Comparison of ENCODE assay signal across 3 cellular contexts in genomic region chr6:143555582-143555981, GRCh38.
TF ChIP-seq lines count a peak whose summit lies in the region.

No MANE protein-coding gene starts in this region.

TF ChIP-seq in SK-N-SH, 30 proteins besides CTCF, POLR2A, EP300 and RAD21:
- TF ChIP-seq TEAD4 (IDR thresholded peaks at IDR 0.05; ENCODE audit: borderline replicate concordance, insufficient read depth): no peak
- TF ChIP-seq YY1 (IDR thresholded peaks at IDR 0.05; ENCODE audit: low read depth): no peak
- TF ChIP-seq MAX (IDR thresholded peaks at IDR 0.05; ENCODE audit: low read depth): no peak
- TF ChIP-seq SMC3 (IDR thresholded peaks at IDR 0.05; ENCODE audit: low read depth, low read length): no peak
- no peak for TF ChIP-seq RCOR1 (IDR thresholded peaks at IDR 0.05; ENCODE audit: low read length)
TF ChIP-seq in SK-N-SH: peak in this region for 0.

TF ChIP-seq in SK-N-SH treated with all-trans-retinoic acid at 6 μM for 48 hours, 23 proteins besides CTCF, POLR2A, EP300 and RAD21 (continues in another document):
- TF ChIP-seq SNAI2 (CRISPR knock-in tag; IDR thresholded peaks at IDR 0.05) (no peak), TSHZ2 (CRISPR knock-in tag; IDR thresholded peaks at IDR 0.05) (no peak), PATZ1 (CRISPR knock-in tag; IDR thresholded peaks at IDR 0.05; ENCODE audit: borderline replicate concordance) (no peak), PPARA (CRISPR knock-in tag; IDR thresholded peaks at IDR 0.05; ENCODE audit: borderline replicate concordance) (no peak), ZNF8 (CRISPR knock-in tag; IDR thresholded peaks at IDR 0.05) (no peak), ESRRG (CRISPR knock-in tag; IDR thresholded peaks at IDR 0.05) (no peak), ISL1 (CRISPR knock-in tag; IDR thresholded peaks at IDR 0.05) (no peak), TOX (CRISPR knock-in tag; IDR thresholded peaks at IDR 0.05; ENCODE audit: borderline replicate concordance) (no peak), TCF4 (CRISPR knock-in tag; IDR thresholded peaks at IDR 0.05; ENCODE audit: borderline replicate concordance) (no peak), POU6F1 (CRISPR knock-in tag; IDR thresholded peaks at IDR 0.05; ENCODE audit: borderline replicate concordance, low read depth) (no peak), BACH2 (CRISPR knock-in tag; IDR thresholded peaks at IDR 0.05; ENCODE audit: borderline replicate concordance) (no peak), ZNF565 (CRISPR knock-in tag; conservative IDR thresholded peaks at IDR 0.05; ENCODE audit: low read depth) (no peak), CSRNP3 (CRISPR knock-in tag; IDR thresholded peaks at IDR 0.05) (no peak), ARNTL (CRISPR knock-in tag; IDR thresholded peaks at IDR 0.05; ENCODE audit: borderline replicate concordance, low read depth) (no peak), CREB5 (CRISPR knock-in tag; IDR thresholded peaks at IDR 0.05; ENCODE audit: low read depth) (no peak), ZFP30 (CRISPR knock-in tag; IDR thresholded peaks at IDR 0.05) (no peak), CSDC2 (CRISPR knock-in tag; IDR thresholded peaks at IDR 0.05) (no peak), OSR1 (CRISPR knock-in tag; IDR thresholded peaks at IDR 0.05) (no peak), ZC3H10 (CRISPR knock-in tag; IDR thresholded peaks at IDR 0.05) (no peak)

TF ChIP-seq in IMR-90, 13 proteins besides CTCF, POLR2A, EP300 and RAD21:
- TF ChIP-seq SMC3 (IDR thresholded peaks at IDR 0.05; ENCODE audit: low read depth, low read length): no peak
